ENCODE assay signal across 13 cellular contexts in genomic region chr17:50264263-50265113, GRCh38. TPM values are rescaled to one million over a fixed set of nuclear protein-coding genes. Genes with fewer than 3 reads are reported as not detected.
DNase-seq lines count a peak whose midpoint lies in the region; ATAC-seq, FAIRE-seq and TF ChIP-seq lines count a peak whose summit lies in the region.
"Had no signal": no experiment of that assay in that cellular context is flagged by ENCODE, and none has a peak within 500 bp of the region (broad histone marks: within the 10 kb centered on the region; RNA-seq: fewer than 3 reads in every experiment).

No MANE protein-coding gene starts in this region.

- no peaks in the 10 kb centered on the region for H3K4me1 Mint-ChIP-seq in activated B cell treated with CpG ODN at 0.5 μM for 24 hours

- H3K9ac ChIP-seq in kidney (ENCODE audit: low read length in 2 of 2), result no peak overlapping the region

- no peak for TF ChIP-seq POLR2A in tibial nerve (IDR thresholded peaks at IDR 0.05)

- H3K4me3 Mint-ChIP-seq in activated B cell treated with CpG ODN at 0.5 μM for 24 hours, result no peak overlapping the region

- H3K9me3 Mint-ChIP-seq in activated B cell treated with CpG ODN at 0.5 μM for 24 hours, result no peaks in the 10 kb centered on the region

- peaks cover 26% of the 10 kb centered on the region for H3K27me3 Mint-ChIP-seq in activated B cell treated with CpG ODN at 0.5 μM for 24 hours

- peak; percentile 65 for DNase-seq in NCI-H2171 treated with DMSO at 0.1 percent for 48 hours (lab: John Stamatoyannopoulos, UW)
- no peak for DNase-seq in NCI-H2171 (lab: John Stamatoyannopoulos, UW)
- peak; percentile 6 for DNase-seq in activated B cell treated with CpG ODN at 0.5 μM for 24 hours
- peak; percentile 41 for DNase-seq in kidney
- no peak for DNase-seq in tibial nerve (ENCODE audit: low spot score in 2 of 2)
- DNase-seq in NCI-H1105 (lab: John Stamatoyannopoulos, UW), result no peak
- no peak for DNase-seq in NCI-H1092 (lab: John Stamatoyannopoulos, UW)
- DNase-seq in NCI-H146 (lab: John Stamatoyannopoulos, UW), result no peak
- DNase-seq: activated CD4-positive, alpha-beta T cell treated with anti-CD3 and anti-CD28 coated beads for 48 hours; amniotic stem cell; esophagus squamous epithelium had no signal

- ATAC-seq in activated B cell treated with CpG ODN at 0.5 μM for 24 hours (ENCODE audit: low read depth), result no peak

- no peaks in the 10 kb centered on the region for H3K36me3 Mint-ChIP-seq in activated B cell treated with CpG ODN at 0.5 μM for 24 hours (ENCODE audit: low read depth)

- no peaks in the 10 kb centered on the region for H3K9me3 ChIP-seq in kidney (ENCODE audit: control insufficient read depth in 1 of 2, low read length in 2 of 2)
- H3K9me3 ChIP-seq in tibial nerve, result no peaks in the 10 kb centered on the region
- H3K9me3 ChIP-seq: esophagus squamous epithelium had no signal

- WGBS in tibial nerve, 2 donors, result 56% methylated on average over 22 to 23 of the region's 23 CpGs

- TF ChIP-seq EP300 in tibial nerve (IDR thresholded peaks at IDR 0.05), result no peak

- no peak overlapping the region for H3K27ac Mint-ChIP-seq in activated B cell treated with CpG ODN at 0.5 μM for 24 hours

- no peaks in the 10 kb centered on the region for H3K27me3 ChIP-seq in tibial nerve
- H3K27me3 ChIP-seq: esophagus squamous epithelium had no signal

- H3K4me3 ChIP-seq in kidney (ENCODE audit: low read length in 2 of 2) (no peak overlapping the region), tibial nerve (no peak overlapping the region)
- H3K4me3 ChIP-seq: esophagus squamous epithelium had no signal

- POLR2A ChIA-PET in activated B cell treated with CpG ODN at 0.5 μM for 24 hours (lab: Charles Lee), result no interaction called here

- FAIRE-seq in kidney (lab: Jason Lieb, UNC), result no peak
- FAIRE-seq: A204.1 had no signal

- H3K36me3 ChIP-seq in kidney (ENCODE audit: control insufficient read depth in 1 of 2, insufficient read depth in 2 of 2, low read length in 2 of 2) (no peaks in the 10 kb centered on the region), tibial nerve (no peaks in the 10 kb centered on the region)
- H3K36me3 ChIP-seq: esophagus squamous epithelium had no signal

- H3K4me1 ChIP-seq in kidney (ENCODE audit: control insufficient read depth in 1 of 2, insufficient read depth in 1 of 2, low read depth in 1 of 2, low read length in 2 of 2) (peaks cover 0 to 2% of the 10 kb centered on the region in 2 donors), tibial nerve (peaks cover 0 to 78% (median 29%) of the 10 kb centered on the region in 4 donors)

- CTCF ChIA-PET in activated B cell treated with CpG ODN at 0.5 μM for 24 hours (lab: Charles Lee), result interaction anchor here (1.0 kb wide), 1 partner anchor 64 kb away, joined by 3 read pairs; no protein-coding TSS in a partner anchor

- H3K27ac ChIP-seq in kidney (ENCODE audit: low read depth in 2 of 2, low read length in 2 of 2), result no peak overlapping the region
- H3K27ac ChIP-seq in tibial nerve, result peak overlapping the region in 3 of 4 donors; percentile 19 to 92 (median 72)

- intact Hi-C loops in activated B cell treated with CpG ODN at 0.5 μM for 24 hours (cut with micrococcal nuclease) (no loop called here), kidney (cut with DNase I) (no loop called here)

- TF ChIP-seq CTCF in activated B cell treated with CpG ODN at 0.5 μM for 24 hours (IDR thresholded peaks at IDR 0.05), result no peak
- TF ChIP-seq CTCF in kidney (IDR thresholded peaks at IDR 0.05; ENCODE audit: borderline replicate concordance, extremely low read depth, insufficient read depth), result no peak
- TF ChIP-seq CTCF in tibial nerve (IDR thresholded peaks at IDR 0.05), result no peak

RNA-seq across cellular contexts. Expression of gene TMEM92, which starts 9.8 kb away (rescaled TPM):
- total RNA-seq in activated B cell treated with CpG ODN at 0.5 μM for 24 hours (not detected in 2 replicates), kidney (2.4 TPM), tibial nerve (under 1 TPM in 2 of 4 donors, not detected in 2; 0.44 to 0.59 TPM)
- not detected for polyA plus RNA-seq in kidney (ENCODE audit: insufficient read depth, low read depth, low replicate concordance)
- total RNA-seq: mononuclear cell had no signal

Comparison
In these comparisons a context has a peak if more than half of its experiments do, and no peak if none do; other contexts are left out.
1. DNase-seq: peak in NCI-H2171 treated with DMSO at 0.1 percent for 48 hours (single experiment), activated B cell treated with CpG ODN at 0.5 μM for 24 hours (single experiment) and kidney (single experiment); none in NCI-H2171 (single experiment), tibial nerve (0 of 2), NCI-H1105 (single experiment), NCI-H1092 (single experiment) and NCI-H146 (single experiment).
2. H3K27ac ChIP-seq: peak in tibial nerve (3 of 4); none in kidney (0 of 2).